ENCODE assay signal across 18 cellular contexts in genomic region chr10:60735244-60735643, GRCh38. TPM values are rescaled to one million over a fixed set of nuclear protein-coding genes. Genes with fewer than 3 reads are reported as not detected.
DNase-seq lines count a peak whose midpoint lies in the region; ATAC-seq and TF ChIP-seq lines count a peak whose summit lies in the region.
"Had no signal": no experiment of that assay in that cellular context is flagged by ENCODE, and none has a peak within 500 bp of the region (broad histone marks: within the 10 kb centered on the region; RNA-seq: fewer than 3 reads in every experiment).

No MANE protein-coding gene starts in this region.

- intact Hi-C loops in PC-3 (cut with micrococcal nuclease): no loop called here

- H3K9me3 ChIP-seq in PC-3 (ENCODE audit: low read length): no peaks in the 10 kb centered on the region
- H3K9me3 ChIP-seq: body of pancreas, left lung had no signal

- H3K27ac ChIP-seq in PC-3 (ENCODE audit: low read length): no peak overlapping the region
- H3K27ac ChIP-seq: body of pancreas, left lung had no signal

- ATAC-seq in PC-3 (no peak), GM19455 (IDR thresholded peaks at IDR 0.05; ENCODE audit: unreplicated experiment) (no peak), HG03469 (IDR thresholded peaks at IDR 0.05; ENCODE audit: unreplicated experiment) (no peak), GM18502 (IDR thresholded peaks at IDR 0.05; ENCODE audit: poor library complexity, unreplicated experiment) (no peak)
- ATAC-seq: body of pancreas, left lung, T-helper 17 cell had no signal

- no peaks in the 10 kb centered on the region for H3F3A ChIP-seq in PC-3 (ENCODE audit: low read length, unreplicated experiment)

- no TSS peak for BruUV-seq in PC-3 (replicated peaks; lab: Mats Ljungman, UMichigan)

- H4K20me1 ChIP-seq in PC-3 (ENCODE audit: low read length): no peaks in the 10 kb centered on the region

- 0 out of 2 replicates have a peak overlapping the region, but pooled peaks have one; percentile 7 for H2AFZ ChIP-seq in PC-3 (ENCODE audit: low read length)

- CTCF ChIA-PET in PC-3 (lab: Charles Lee): interaction anchor here (0.6 kb wide), 1 partner anchor 22 kb away, joined by 8 read pairs; no protein-coding TSS in a partner anchor

- DNase-seq in ELF-1 (ENCODE audit: low read depth, low spot score) (peak; percentile 9), NCI-H1105 (lab: John Stamatoyannopoulos, UW) (peak; percentile 27), PC-3 (peak; percentile 91), mucosa of gallbladder (ENCODE audit: low spot score) (peak; percentile 55), NCI-H187 (lab: John Stamatoyannopoulos, UW) (no peak)
- DNase-seq: activated CD8-positive, alpha-beta memory T cell treated with anti-CD3 and anti-CD28 coated beads, Interleukin-2, amount 50 U/mL, for 4 hours; body of pancreas; effector memory CD4-positive, alpha-beta T cell; glutamatergic neuron; GOT3; Kasumi-1; left lung; NCI-H1092 treated with DMSO at 0.1 percent for 48 hours; stimulated activated CD4-positive, alpha-beta T cell treated with anti-CD3 and anti-CD28 coated beads, Interleukin-4, amount 100 ng/mL, for 24 hours; T-helper 17 cell had no signal

- H3K27me3 ChIP-seq in PC-3 (ENCODE audit: low read length): no peaks in the 10 kb centered on the region
- H3K27me3 ChIP-seq: body of pancreas had no signal

- no peaks in the 10 kb centered on the region for H3K36me3 ChIP-seq in PC-3 (ENCODE audit: low read depth, low read length)
- H3K36me3 ChIP-seq: left lung had no signal

- no peak for TF ChIP-seq CTCF in PC-3 (conservative IDR thresholded peaks at IDR 0.05; ENCODE audit: low read depth, low read length)

- H3K4me3 ChIP-seq in PC-3 (ENCODE audit: low read length): no peak overlapping the region; the same call in 1 of the 2 replicates
- H3K4me3 ChIP-seq: body of pancreas, left lung had no signal

- H3K4me1 ChIP-seq in PC-3 (ENCODE audit: insufficient read depth, low read length): peaks cover 57% of the 10 kb centered on the region

- H3K9me2 ChIP-seq in PC-3 (replicated peaks; ENCODE audit: low read length): no peaks in the 10 kb centered on the region

- peaks cover 30% of the 10 kb centered on the region for H3K79me2 ChIP-seq in PC-3 (ENCODE audit: low read length)

- POLR2A ChIA-PET in PC-3 (lab: Charles Lee; ENCODE audit: unreplicated experiment): no interaction called here

- H3K4me2 ChIP-seq in PC-3 (ENCODE audit: low read length): peak overlapping the region; percentile 82

- H3K9ac ChIP-seq in PC-3 (ENCODE audit: low read length): no peak overlapping the region

RNA-seq across cellular contexts. Expression of gene CDK1, which starts 43.0 kb away (rescaled TPM):
- 166 and 202 TPM in 2 replicates for total RNA-seq in PC-3 (2014; rRNA removed)
- total RNA-seq in mucosa of gallbladder: 3.9 TPM

Comparison
In these comparisons a context has a peak if more than half of its experiments do, and no peak if none do; other contexts are left out.
1. DNase-seq: peak in ELF-1 (single experiment), NCI-H1105 (single experiment), PC-3 (single experiment) and mucosa of gallbladder (single experiment); none in NCI-H187 (0 of 2).
2. RNA of gene CDK1, which starts 43.0 kb away (total RNA-seq): 166 to 202 TPM in PC-3; 3.9 TPM in mucosa of gallbladder (single experiment); every median in the first group is over 10 times any median in the second.